Comparison of ENCODE assay signal across 21 cellular contexts in genomic region chr2:199160081-199160480, GRCh38.
DNase-seq lines count a peak whose midpoint lies in the region; ATAC-seq and TF ChIP-seq lines count a peak whose summit lies in the region.
"Had no signal": no experiment of that assay in that cellular context is flagged by ENCODE, and none has a peak within 500 bp of the region (broad histone marks: within the 10 kb centered on the region; RNA-seq: fewer than 3 reads in every experiment).

No MANE protein-coding gene starts in this region.

- H3K9me3 ChIP-seq in SK-N-SH (no peaks in the 10 kb centered on the region), PC-3 (ENCODE audit: low read length) (no peaks in the 10 kb centered on the region), fibroblast of lung (ENCODE audit: control insufficient read depth, insufficient read depth, low read depth, low read length) (no peaks in the 10 kb centered on the region), testis (no peaks in the 10 kb centered on the region)

- no peak for TF ChIP-seq CTCF in SK-N-SH (IDR thresholded peaks at IDR 0.05)
- TF ChIP-seq CTCF in PC-3 (conservative IDR thresholded peaks at IDR 0.05; ENCODE audit: low read depth, low read length), result no peak
- TF ChIP-seq CTCF in fibroblast of lung (conservative IDR thresholded peaks at IDR 0.05 in 1 of 2, IDR thresholded peaks at IDR 0.05 in 1 of 2; ENCODE audit: low read depth in 1 of 2, low read length in 2 of 2), result no peak
- no peak for TF ChIP-seq CTCF in testis (IDR thresholded peaks at IDR 0.05)
- TF ChIP-seq CTCF in GM13976 (IDR thresholded peaks at IDR 0.05; ENCODE audit: borderline replicate concordance, control extremely low read depth, extremely low read depth, insufficient read depth, missing control alignments), result no peak

- H3K9ac ChIP-seq in SK-N-SH, result no peak overlapping the region
- no peak overlapping the region for H3K9ac ChIP-seq in PC-3 (ENCODE audit: low read length)
- no peak overlapping the region for H3K9ac ChIP-seq in fibroblast of lung (ENCODE audit: insufficient read depth, low read length)
- H3K9ac ChIP-seq: BLaER1 treated with 17β-estradiol and CSF1 and Interleukin-3, amounts not matched to agents 10 nM and 100 nM had no signal

- H3K27me3 ChIP-seq in SK-N-SH (ENCODE audit: insufficient read depth) (no peaks in the 10 kb centered on the region), PC-3 (ENCODE audit: low read length) (no peaks in the 10 kb centered on the region), fibroblast of lung (ENCODE audit: control insufficient read depth, insufficient read depth, low read length) (no peaks in the 10 kb centered on the region), testis (no peaks in the 10 kb centered on the region)
- H3K27me3 ChIP-seq: BLaER1 treated with 17β-estradiol and CSF1 and Interleukin-3, amounts not matched to agents 10 nM and 100 nM had no signal

- DNase-seq in SK-N-SH (no peak), PC-3 (no peak), fibroblast of lung (ENCODE audit: low read depth in 2 of 2) (peak in 1 of 2 donors; percentile 48), testis (peak; percentile 15), OCI-M1 (lab: John Stamatoyannopoulos, UW) (no peak), GM13976 (ENCODE audit: low spot score) (no peak), GM19240 (ENCODE audit: insufficient read length, low spot score) (no peak)
- DNase-seq: CD8-positive, alpha-beta memory T cell; DMS79 treated with DMSO at 0.1 percent for 48 hours; GOT3; NCI-H1048; NCI-H1436 treated with DMSO at 0.1 percent for 48 hours; NCI-H2081 treated with DMSO at 0.1 percent for 48 hours; NCI-H510A; NCI-H82; RPMI8226 had no signal

- no TSS peak for BruUV-seq in PC-3 (replicated peaks; lab: Mats Ljungman, UMichigan)

- H3K4me2 ChIP-seq in SK-N-SH (no peak overlapping the region), PC-3 (ENCODE audit: low read length) (0 out of 2 replicates have a peak overlapping the region, but pooled peaks have one; percentile 31), fibroblast of lung (ENCODE audit: extremely low read depth, insufficient read depth, low read length) (peak overlapping the region; percentile 67)
- H3K4me2 ChIP-seq: BLaER1 treated with 17β-estradiol and CSF1 and Interleukin-3, amounts not matched to agents 10 nM and 100 nM had no signal

- no peak for TF ChIP-seq POLR2A in testis (IDR thresholded peaks at IDR 0.05)

- H4K20me1 ChIP-seq in SK-N-SH (ENCODE audit: insufficient read depth), result no peaks in the 10 kb centered on the region
- H4K20me1 ChIP-seq in PC-3 (ENCODE audit: low read length), result no peaks in the 10 kb centered on the region
- H4K20me1 ChIP-seq in fibroblast of lung (ENCODE audit: control insufficient read depth, extremely low read depth, insufficient read depth, low read length), result no peaks in the 10 kb centered on the region
- H4K20me1 ChIP-seq: BLaER1 treated with 17β-estradiol and CSF1 and Interleukin-3, amounts not matched to agents 10 nM and 100 nM had no signal

- ATAC-seq in SK-N-SH treated with all-trans-retinoic acid at 6 μM for 48 hours (no peak), PC-3 (no peak)
- ATAC-seq: K562 had no signal

- TF ChIP-seq RAD21 in SK-N-SH (IDR thresholded peaks at IDR 0.05; ENCODE audit: low read length), result no peak

- H3K27ac ChIP-seq in SK-N-SH (ENCODE audit: low read depth in 2 of 2, low read length in 1 of 2) (no peak overlapping the region), PC-3 (ENCODE audit: low read length) (no peak overlapping the region), fibroblast of lung (ENCODE audit: insufficient read depth, low read length) (peak overlapping the region; percentile 61), testis (no peak overlapping the region)
- H3K27ac ChIP-seq: 22Rv1; BLaER1 treated with 17β-estradiol and CSF1 and Interleukin-3, amounts not matched to agents 10 nM and 100 nM; HL-60 had no signal

- intact Hi-C loops in PC-3 (cut with micrococcal nuclease) (no loop called here), testis (cut with DNase I; ENCODE audit: low total_unique reads) (no loop called here)

- CTCF ChIA-PET in SK-N-SH (lab: Yijun Ruan, JAX), result no interaction called here
- CTCF ChIA-PET in PC-3 (lab: Charles Lee), result no interaction called here

- H3K4me1 ChIP-seq in SK-N-SH (ENCODE audit: control insufficient read depth in 1 of 2, insufficient read depth in 2 of 2, low read depth in 1 of 2, low read length in 1 of 2) (no peaks in the 10 kb centered on the region), PC-3 (ENCODE audit: insufficient read depth, low read length) (peaks cover 9% of the 10 kb centered on the region), fibroblast of lung (ENCODE audit: control insufficient read depth, extremely low read depth, insufficient read depth, low read length) (peaks cover 4% of the 10 kb centered on the region), testis (peaks cover 3% of the 10 kb centered on the region)
- H3K4me1 ChIP-seq: BLaER1 treated with 17β-estradiol and CSF1 and Interleukin-3, amounts not matched to agents 10 nM and 100 nM had no signal

- peak overlapping the region; percentile 52; the same call in 1 of the 2 replicates for H2AFZ ChIP-seq in SK-N-SH (ENCODE audit: low read depth)
- no peak overlapping the region for H2AFZ ChIP-seq in PC-3 (ENCODE audit: low read length)
- H2AFZ ChIP-seq in fibroblast of lung (ENCODE audit: low read length), result peak overlapping the region; percentile 29

- POLR2A ChIA-PET in SK-N-SH (lab: Yijun Ruan, JAX) (no interaction called here), PC-3 (lab: Charles Lee; ENCODE audit: unreplicated experiment) (no interaction called here)

- H3F3A ChIP-seq in SK-N-SH (replicated peaks; ENCODE audit: insufficient read depth) (no peaks in the 10 kb centered on the region), PC-3 (ENCODE audit: low read length, unreplicated experiment) (no peaks in the 10 kb centered on the region)

- no peak for TF ChIP-seq EP300 in SK-N-SH (IDR thresholded peaks at IDR 0.05; ENCODE audit: borderline replicate concordance in 1 of 2, low read depth in 1 of 2, low read length in 1 of 2)

- H3K79me2 ChIP-seq in SK-N-SH (ENCODE audit: insufficient read depth) (no peaks in the 10 kb centered on the region), PC-3 (ENCODE audit: low read length) (no peaks in the 10 kb centered on the region), fibroblast of lung (ENCODE audit: control insufficient read depth, insufficient read depth, low read length) (no peaks in the 10 kb centered on the region)

- H3K9me2 ChIP-seq in SK-N-SH (no peaks in the 10 kb centered on the region), PC-3 (replicated peaks; ENCODE audit: low read length) (no peaks in the 10 kb centered on the region)

- WGBS in SK-N-SH (ENCODE audit: low lambda C conversion rate), result 16% methylated on average over 4 of the region's 4 CpGs
- WGBS in testis, 2 donors, result 26 to 33% methylated on average over 4 of the region's 4 CpGs

- H3K4me3 ChIP-seq in SK-N-SH (ENCODE audit: low read depth in 2 of 2, low read length in 1 of 2) (no peak overlapping the region), PC-3 (ENCODE audit: low read length) (no peak overlapping the region), fibroblast of lung (replicated peaks in 1 of 4; ENCODE audit: control extremely low read depth in 1 of 4, insufficient read depth in 1 of 4, low read depth in 3 of 4, low read length in 4 of 4) (no peak overlapping the region), testis (no peak overlapping the region)
- H3K4me3 ChIP-seq: BLaER1 treated with 17β-estradiol and CSF1 and Interleukin-3, amounts not matched to agents 10 nM and 100 nM; K562 had no signal

- in situ Hi-C loops in GM13976 (cut with MboI; ENCODE audit: low sequenced_read_pairs, unreplicated experiment), result no loop called here

- H3K36me3 ChIP-seq in SK-N-SH (replicated peaks in 1 of 2; ENCODE audit: control insufficient read depth in 1 of 2, insufficient read depth in 2 of 2, low read length in 1 of 2), result no peaks in the 10 kb centered on the region
- H3K36me3 ChIP-seq in PC-3 (ENCODE audit: low read depth, low read length), result no peaks in the 10 kb centered on the region
- no peaks in the 10 kb centered on the region for H3K36me3 ChIP-seq in fibroblast of lung (ENCODE audit: control insufficient read depth, insufficient read depth, low read length)
- no peaks in the 10 kb centered on the region for H3K36me3 ChIP-seq in testis (ENCODE audit: low read depth, missing control alignments)
- H3K36me3 ChIP-seq: BLaER1 treated with 17β-estradiol and CSF1 and Interleukin-3, amounts not matched to agents 10 nM and 100 nM had no signal

TF ChIP-seq in SK-N-SH, 30 proteins besides CTCF, POLR2A, EP300 and RAD21 (continues in another document):
- TF ChIP-seq JUND (IDR thresholded peaks at IDR 0.05) (no peak), FOXM1 (IDR thresholded peaks at IDR 0.05; ENCODE audit: low read depth) (no peak), TEAD4 (IDR thresholded peaks at IDR 0.05; ENCODE audit: borderline replicate concordance, insufficient read depth) (no peak), MXI1 (IDR thresholded peaks at IDR 0.05; ENCODE audit: low read depth, low read length) (no peak), IRF3 (IDR thresholded peaks at IDR 0.05; ENCODE audit: low read depth, low read length) (no peak), MEF2A (IDR thresholded peaks at IDR 0.05; ENCODE audit: borderline replicate concordance, low read depth) (no peak)

TF ChIP-seq in SK-N-SH treated with all-trans-retinoic acid at 6 μM for 48 hours, 23 proteins besides CTCF, POLR2A, EP300 and RAD21:
- TF ChIP-seq TOX (CRISPR knock-in tag; IDR thresholded peaks at IDR 0.05; ENCODE audit: borderline replicate concordance), result no peak
- no peak for TF ChIP-seq ZNF565 (CRISPR knock-in tag; conservative IDR thresholded peaks at IDR 0.05; ENCODE audit: low read depth)
- no peak for TF ChIP-seq ARNTL (CRISPR knock-in tag; IDR thresholded peaks at IDR 0.05; ENCODE audit: borderline replicate concordance, low read depth)
- TF ChIP-seq RARB (CRISPR knock-in tag; IDR thresholded peaks at IDR 0.05), result no peak
- no peak for TF ChIP-seq PPARA (CRISPR knock-in tag; IDR thresholded peaks at IDR 0.05; ENCODE audit: borderline replicate concordance)
- TF ChIP-seq ZFP30 (CRISPR knock-in tag; IDR thresholded peaks at IDR 0.05), result no peak
- TF ChIP-seq TCF4 (CRISPR knock-in tag; IDR thresholded peaks at IDR 0.05; ENCODE audit: borderline replicate concordance), result no peak
